8 cellular contexts compared by ENCODE assay signal in genomic region chr5:912356-913091, GRCh38. TPM values are rescaled to one million over a fixed set of nuclear protein-coding genes. Genes with fewer than 3 reads are reported as not detected.
DNase-seq lines count a peak whose midpoint lies in the region; ATAC-seq and TF ChIP-seq lines count a peak whose summit lies in the region.

No MANE protein-coding gene starts in this region.

- H3K9me3 ChIP-seq in MM.1S (replicated peaks; ENCODE audit: insufficient read depth, low read length) (no peaks in the 10 kb centered on the region), esophagus squamous epithelium (no peaks in the 10 kb centered on the region)

- WGBS in esophagus squamous epithelium, 2 donors: 50 to 74% methylated on average over 23 to 26 of the region's 42 CpGs

- POLR2A ChIA-PET in activated CD8-positive, alpha-beta T cell treated with anti-CD3 and anti-CD28 coated beads, Interleukin-2, amount 10 ng/mL, durations not matched to agents 7 days and 5 days (lab: Charles Lee): no interaction called here

- no peak overlapping the region for H3K27ac Mint-ChIP-seq in activated CD8-positive, alpha-beta T cell treated with anti-CD3 and anti-CD28 coated beads, Interleukin-2, amount 10 ng/mL, durations not matched to agents 7 days and 5 days

- no peaks in the 10 kb centered on the region for H3F3A ChIP-seq in MM.1S (ENCODE audit: insufficient read depth, low read length)

- H3K27me3 ChIP-seq in MM.1S (replicated peaks; ENCODE audit: insufficient read depth, low read length) (no peaks in the 10 kb centered on the region), esophagus squamous epithelium (no peaks in the 10 kb centered on the region)

- H3K4me1 Mint-ChIP-seq in activated CD8-positive, alpha-beta T cell treated with anti-CD3 and anti-CD28 coated beads, Interleukin-2, amount 10 ng/mL, durations not matched to agents 7 days and 5 days (ENCODE audit: low read depth): no peaks in the 10 kb centered on the region

- peaks cover 40% of the 10 kb centered on the region for H3K36me3 Mint-ChIP-seq in activated CD8-positive, alpha-beta T cell treated with anti-CD3 and anti-CD28 coated beads, Interleukin-2, amount 10 ng/mL, durations not matched to agents 7 days and 5 days (ENCODE audit: low read depth)

- no peaks in the 10 kb centered on the region for H3K9me3 Mint-ChIP-seq in activated CD8-positive, alpha-beta T cell treated with anti-CD3 and anti-CD28 coated beads, Interleukin-2, amount 10 ng/mL, durations not matched to agents 7 days and 5 days (ENCODE audit: insufficient read depth)

- no peaks in the 10 kb centered on the region for H3K9me2 ChIP-seq in MM.1S (replicated peaks; ENCODE audit: insufficient read depth, low read length)

- no peak overlapping the region for H3K9ac ChIP-seq in MM.1S (ENCODE audit: low read length)

- TF ChIP-seq CTCF in MM.1S (IDR thresholded peaks at IDR 0.05; ENCODE audit: low read length) (0 out of 2 replicates have a peak, but pooled peaks have one; percentile 11), esophagus squamous epithelium (IDR thresholded peaks at IDR 0.05) (peak in 5 of 6 experiments; percentile 31 to 69 (median 49))

- intact Hi-C loops in esophagus squamous epithelium (cut with DNase I): no loop called here

- H3K4me2 ChIP-seq in MM.1S (ENCODE audit: low read depth, low read length): no peak overlapping the region

- TF ChIP-seq POLR2A in esophagus squamous epithelium (IDR thresholded peaks at IDR 0.05): no peak

- no peak overlapping the region for H3K4me3 ChIP-seq in MM.1S (ENCODE audit: low read length)
- H3K4me3 ChIP-seq in esophagus squamous epithelium: peak overlapping the region in 1 of 4 donors; percentile 21

- peak; percentile 74 for ATAC-seq in activated CD8-positive, alpha-beta T cell treated with anti-CD3 and anti-CD28 coated beads, Interleukin-2, amount 10 ng/mL, durations not matched to agents 7 days and 5 days
- ATAC-seq in HG02840 (IDR thresholded peaks at IDR 0.05; ENCODE audit: low FRiP score, unreplicated experiment) (no peak), GM18868 (IDR thresholded peaks at IDR 0.05; ENCODE audit: unreplicated experiment) (no peak)

- no peak overlapping the region for H2AFZ ChIP-seq in MM.1S (ENCODE audit: low read length)

- DNase-seq in Ammon's horn (ENCODE audit: low spot score) (peak; percentile 79), MM.1S (no peak), esophagus squamous epithelium (lab: John Stamatoyannopoulos, UW) (no peak), NCI-H1930 (lab: John Stamatoyannopoulos, UW) (no peak)
- peak; percentile 36 for DNase-seq in activated CD8-positive, alpha-beta T cell treated with anti-CD3 and anti-CD28 coated beads, Interleukin-2, amount 10 ng/mL, durations not matched to agents 7 days and 5 days
- DNase-seq in stimulated activated CD4-positive, alpha-beta T cell treated with anti-CD3 and anti-CD28 coated beads, Interleukin-1b, Interleukin-23, amount 100 ng/mL, for 1 hour (ENCODE audit: low read depth in 2 of 2): peak; percentile 17 to 51

- CTCF ChIA-PET in activated CD8-positive, alpha-beta T cell treated with anti-CD3 and anti-CD28 coated beads, Interleukin-2, amount 10 ng/mL, durations not matched to agents 7 days and 5 days (lab: Charles Lee): interaction anchor here (0.9 kb wide), 1 partner anchor 10 kb away, joined by 5 read pairs; no protein-coding TSS in a partner anchor

- no peaks in the 10 kb centered on the region for H4K20me1 ChIP-seq in MM.1S (ENCODE audit: insufficient read depth, low read length)

- peaks cover 16% of the 10 kb centered on the region for H3K36me3 ChIP-seq in MM.1S (replicated peaks; ENCODE audit: insufficient read depth, low read length)
- H3K36me3 ChIP-seq in esophagus squamous epithelium: peaks cover 0 to 39% (median 0%) of the 10 kb centered on the region in 3 donors

- peaks cover 17% of the 10 kb centered on the region for H3K79me2 ChIP-seq in MM.1S (ENCODE audit: low read length)

- no peaks in the 10 kb centered on the region for H3K27me3 Mint-ChIP-seq in activated CD8-positive, alpha-beta T cell treated with anti-CD3 and anti-CD28 coated beads, Interleukin-2, amount 10 ng/mL, durations not matched to agents 7 days and 5 days (ENCODE audit: low read depth)

- no peaks in the 10 kb centered on the region for H3K4me1 ChIP-seq in MM.1S (ENCODE audit: low read length)
- H3K4me1 ChIP-seq in esophagus squamous epithelium: peaks cover 9 to 32% (median 16%) of the 10 kb centered on the region in 3 donors

- no peak overlapping the region for H3K27ac ChIP-seq in MM.1S (ENCODE audit: low read length)
- H3K27ac ChIP-seq in esophagus squamous epithelium: peak overlapping the region; percentile 46 to 80 (median 74)

- no peak overlapping the region for H3K4me3 Mint-ChIP-seq in activated CD8-positive, alpha-beta T cell treated with anti-CD3 and anti-CD28 coated beads, Interleukin-2, amount 10 ng/mL, durations not matched to agents 7 days and 5 days

RNA-seq across cellular contexts. Expression of gene TRIP13, which starts 19.8 kb away (rescaled TPM):
- total RNA-seq in activated CD8-positive, alpha-beta T cell treated with anti-CD3 and anti-CD28 coated beads, Interleukin-2, amount 10 ng/mL, durations not matched to agents 7 days and 5 days: 10 to 100 TPM; 38.6 to 42.6 TPM
- total RNA-seq in esophagus squamous epithelium: 10 to 100 TPM in 2 of 4 donors, 1 to 10 TPM in 2; 3.2 to 17.7 (median 9.5) TPM

RNA-seq across cellular contexts. Expression of gene BRD9, which starts 19.9 kb away (rescaled TPM):
- total RNA-seq in activated CD8-positive, alpha-beta T cell treated with anti-CD3 and anti-CD28 coated beads, Interleukin-2, amount 10 ng/mL, durations not matched to agents 7 days and 5 days: 10 to 100 TPM; 58.9 to 60.7 TPM
- 10 to 100 TPM; 16.1 to 35.7 (median 22.3) TPM for total RNA-seq in esophagus squamous epithelium

Comparison
In these comparisons a context has a peak if more than half of its experiments do, and no peak if none do; other contexts are left out.
1. DNase-seq: peak in Ammon's horn (single experiment), activated CD8-positive, alpha-beta T cell treated with anti-CD3 and anti-CD28 coated beads, Interleukin-2, amount 10 ng/mL, durations not matched to agents 7 days and 5 days (single experiment) and stimulated activated CD4-positive, alpha-beta T cell treated with anti-CD3 and anti-CD28 coated beads, Interleukin-1b, Interleukin-23, amount 100 ng/mL, for 1 hour (2 of 2); none in MM.1S (single experiment), esophagus squamous epithelium (single experiment) and NCI-H1930 (0 of 2).